In the genomic region with DNA sequence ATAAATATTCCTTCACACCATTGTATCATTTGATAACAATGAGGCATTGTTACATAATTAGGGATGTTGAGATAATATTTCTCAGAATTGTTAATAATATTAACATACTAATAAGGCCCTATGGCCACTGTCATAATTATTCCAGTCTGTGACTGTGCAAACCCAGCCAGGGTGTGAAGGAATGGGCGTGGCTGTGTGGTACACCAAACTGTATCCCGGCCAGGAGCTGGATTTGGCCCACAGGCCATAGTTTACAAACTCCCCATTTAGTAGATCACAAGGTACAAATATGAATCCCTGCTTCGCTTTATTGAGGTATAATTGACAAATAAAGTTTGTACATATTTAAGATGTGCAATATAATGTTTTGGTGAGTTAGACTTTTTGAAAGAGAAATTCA, we compare ENCODE assay signal across 30 cellular contexts.
"Had no signal": no experiment of that assay in that cellular context is flagged by ENCODE, and none has a peak within 500 bp of the region (broad histone marks: within the 10 kb centered on the region; RNA-seq: fewer than 3 reads in every experiment).

No MANE protein-coding gene starts in this region.

- H3K4me1 ChIP-seq: adrenal gland, body of pancreas, colonic mucosa, gastrocnemius medialis had no signal

- H3K36me3 Mint-ChIP-seq: activated CD4-positive, alpha-beta memory T cell treated with anti-CD3 and anti-CD28 coated beads for 36 hours; activated CD8-positive, alpha-beta memory T cell treated with anti-CD3 and anti-CD28 coated beads, Interleukin-2, amount 10 ng/mL, durations not matched to agents 7 days and 5 days; activated naive CD4-positive, alpha-beta T cell treated with anti-CD3 and anti-CD28 coated beads, Interleukin-2, amount 50 U/mL, for 24 hours; activated naive CD8-positive, alpha-beta T cell treated with anti-CD3 and anti-CD28 coated beads for 36 hours had no signal

- FAIRE-seq: endometrium had no signal

- H3K4me3 ChIP-seq: adrenal gland, body of pancreas, colonic mucosa, gastrocnemius medialis had no signal

- H3K27me3 ChIP-seq: adrenal gland, body of pancreas, colonic mucosa, gastrocnemius medialis had no signal

- H3K27me3 Mint-ChIP-seq: activated CD4-positive, alpha-beta memory T cell treated with anti-CD3 and anti-CD28 coated beads for 36 hours; activated CD4-positive, alpha-beta T cell treated with anti-CD3 and anti-CD28 coated beads for 36 hours; activated CD4-positive, alpha-beta T cell treated with anti-CD3 and anti-CD28 coated beads, Interleukin-2, amount 10 ng/mL, durations not matched to agents 24 days and 14 days; activated CD8-positive, alpha-beta memory T cell treated with anti-CD3 and anti-CD28 coated beads, Interleukin-2, amount 10 ng/mL, durations not matched to agents 7 days and 5 days; activated naive CD4-positive, alpha-beta T cell treated with anti-CD3 and anti-CD28 coated beads, Interleukin-2, amount 50 U/mL, for 24 hours; activated naive CD8-positive, alpha-beta T cell treated with anti-CD3 and anti-CD28 coated beads for 36 hours; activated naive CD8-positive, alpha-beta T cell treated with anti-CD3 and anti-CD28 coated beads, Interleukin-2, amount 50 U/mL, for 24 hours had no signal

- H3K9me3 Mint-ChIP-seq: activated CD4-positive, alpha-beta memory T cell treated with anti-CD3 and anti-CD28 coated beads for 36 hours; activated CD4-positive, alpha-beta T cell treated with anti-CD3 and anti-CD28 coated beads, Interleukin-2, amount 10 ng/mL, durations not matched to agents 24 days and 14 days; activated naive CD4-positive, alpha-beta T cell treated with anti-CD3 and anti-CD28 coated beads for 36 hours; activated naive CD4-positive, alpha-beta T cell treated with anti-CD3 and anti-CD28 coated beads, Interleukin-2, amount 50 U/mL, for 24 hours; activated naive CD8-positive, alpha-beta T cell treated with anti-CD3 and anti-CD28 coated beads for 36 hours; activated T-helper 1 cell treated with anti-CD3 and anti-CD28 coated beads, Interleukin-12 subunit alpha, Interleukin-12 subunit beta, Interleukin-2, Interleukin-4 antibody, amounts not matched to agents 30 ng/mL and 10 ng/mL and 1 ng/mL, durations not matched to agents 14 hours and 24 hours and 36 hours had no signal

- H3K9me3 ChIP-seq: adrenal gland, body of pancreas, colonic mucosa, gastrocnemius medialis had no signal

- H3K36me3 ChIP-seq: adrenal gland, colonic mucosa, gastrocnemius medialis had no signal

- ATAC-seq: activated CD4-positive, alpha-beta T cell treated with anti-CD3 and anti-CD28 coated beads for 36 hours; activated CD8-positive, alpha-beta memory T cell treated with anti-CD3 and anti-CD28 coated beads, Interleukin-2, amount 10 ng/mL, durations not matched to agents 7 days and 5 days; activated CD8-positive, alpha-beta T cell treated with anti-CD3 and anti-CD28 coated beads, Interleukin-2, amount 10 ng/mL, durations not matched to agents 7 days and 5 days; activated naive CD8-positive, alpha-beta T cell treated with anti-CD3 and anti-CD28 coated beads, Interleukin-2, amount 50 U/mL, for 24 hours; body of pancreas; esophagus mucosa; gastrocnemius medialis had no signal

- H3K4me3 Mint-ChIP-seq: activated CD4-positive, alpha-beta memory T cell treated with anti-CD3 and anti-CD28 coated beads for 36 hours; activated CD4-positive, alpha-beta T cell treated with anti-CD3 and anti-CD28 coated beads for 36 hours; activated CD4-positive, alpha-beta T cell treated with anti-CD3 and anti-CD28 coated beads, Interleukin-2, amount 10 ng/mL, durations not matched to agents 24 days and 14 days; activated CD8-positive, alpha-beta memory T cell treated with anti-CD3 and anti-CD28 coated beads, Interleukin-2, amount 10 ng/mL, durations not matched to agents 7 days and 5 days; activated CD8-positive, alpha-beta T cell treated with anti-CD3 and anti-CD28 coated beads, Interleukin-2, amount 10 ng/mL, durations not matched to agents 7 days and 5 days; activated naive CD4-positive, alpha-beta T cell treated with anti-CD3 and anti-CD28 coated beads for 36 hours; activated naive CD4-positive, alpha-beta T cell treated with anti-CD3 and anti-CD28 coated beads, Interleukin-2, amount 50 U/mL, for 24 hours; activated naive CD8-positive, alpha-beta T cell treated with anti-CD3 and anti-CD28 coated beads for 36 hours; activated naive CD8-positive, alpha-beta T cell treated with anti-CD3 and anti-CD28 coated beads, Interleukin-2, amount 50 U/mL, for 24 hours; activated T-helper 1 cell treated with anti-CD3 and anti-CD28 coated beads, Interleukin-12 subunit alpha, Interleukin-12 subunit beta, Interleukin-2, Interleukin-4 antibody, amounts not matched to agents 30 ng/mL and 10 ng/mL and 1 ng/mL, durations not matched to agents 14 hours and 24 hours and 36 hours had no signal

- H3K27ac ChIP-seq: adrenal gland, body of pancreas, colonic mucosa had no signal

- DNase-seq: activated CD4-positive, alpha-beta memory T cell treated with anti-CD3 and anti-CD28 coated beads for 36 hours; activated CD4-positive, alpha-beta T cell treated with anti-CD3 and anti-CD28 coated beads for 36 hours; activated CD4-positive, alpha-beta T cell treated with anti-CD3 and anti-CD28 coated beads, Interleukin-2, amount 10 ng/mL, durations not matched to agents 24 days and 14 days; activated CD4-positive, CD25-positive, alpha-beta regulatory T cell; activated CD4-positive, CD25-positive, alpha-beta regulatory T cell treated with anti-CD3 and anti-CD28 coated beads, Interleukin-2, amount 50 U/mL, for 72 hours; activated CD8-positive, alpha-beta memory T cell treated with anti-CD3 and anti-CD28 coated beads, Interleukin-2, amount 10 ng/mL, durations not matched to agents 7 days and 5 days; activated CD8-positive, alpha-beta memory T cell treated with anti-CD3 and anti-CD28 coated beads, Interleukin-2, amount 50 U/mL, for 4 hours; activated CD8-positive, alpha-beta T cell treated with anti-CD3 and anti-CD28 coated beads, Interleukin-2, amount 10 ng/mL, durations not matched to agents 7 days and 5 days; activated effector memory CD4-positive, alpha-beta T cell treated with anti-CD3 and anti-CD28 coated beads, Interleukin-2, amount 50 U/mL, for 16 hours; activated naive CD4-positive, alpha-beta T cell treated with anti-CD3 and anti-CD28 coated beads for 36 hours; activated naive CD8-positive, alpha-beta T cell treated with anti-CD3 and anti-CD28 coated beads for 36 hours; activated naive CD8-positive, alpha-beta T cell treated with anti-CD3 and anti-CD28 coated beads, Interleukin-2, amount 50 U/mL, for 24 hours; activated T-cell treated with anti-CD3 and anti-CD28 coated beads, Interleukin-2, amount 50 U/mL, for 1 hour; activated T-cell treated with anti-CD3 and anti-CD28 coated beads, Interleukin-2, amount 50 U/mL, for 48 hours; adrenal gland; amygdala; aorta; body of pancreas; central memory CD4-positive, alpha-beta T cell; cerebellar nuclear complex; colonic mucosa; effector CD8-positive, alpha-beta T cell; foreskin fibroblast; gastrocnemius medialis; T-helper 2 cell had no signal

- H3K4me1 Mint-ChIP-seq: activated CD4-positive, alpha-beta T cell treated with anti-CD3 and anti-CD28 coated beads for 36 hours; activated CD4-positive, alpha-beta T cell treated with anti-CD3 and anti-CD28 coated beads, Interleukin-2, amount 10 ng/mL, durations not matched to agents 24 days and 14 days; activated CD8-positive, alpha-beta memory T cell treated with anti-CD3 and anti-CD28 coated beads, Interleukin-2, amount 10 ng/mL, durations not matched to agents 7 days and 5 days; activated naive CD4-positive, alpha-beta T cell treated with anti-CD3 and anti-CD28 coated beads, Interleukin-2, amount 50 U/mL, for 24 hours; activated naive CD8-positive, alpha-beta T cell treated with anti-CD3 and anti-CD28 coated beads for 36 hours; activated naive CD8-positive, alpha-beta T cell treated with anti-CD3 and anti-CD28 coated beads, Interleukin-2, amount 50 U/mL, for 24 hours had no signal

- H3K27ac Mint-ChIP-seq: activated CD4-positive, alpha-beta memory T cell treated with anti-CD3 and anti-CD28 coated beads for 36 hours; activated CD4-positive, alpha-beta T cell treated with anti-CD3 and anti-CD28 coated beads for 36 hours; activated CD4-positive, alpha-beta T cell treated with anti-CD3 and anti-CD28 coated beads, Interleukin-2, amount 10 ng/mL, durations not matched to agents 24 days and 14 days; activated CD8-positive, alpha-beta memory T cell treated with anti-CD3 and anti-CD28 coated beads, Interleukin-2, amount 10 ng/mL, durations not matched to agents 7 days and 5 days; activated CD8-positive, alpha-beta T cell treated with anti-CD3 and anti-CD28 coated beads, Interleukin-2, amount 10 ng/mL, durations not matched to agents 7 days and 5 days; activated naive CD4-positive, alpha-beta T cell treated with anti-CD3 and anti-CD28 coated beads for 36 hours; activated naive CD4-positive, alpha-beta T cell treated with anti-CD3 and anti-CD28 coated beads, Interleukin-2, amount 50 U/mL, for 24 hours; activated naive CD8-positive, alpha-beta T cell treated with anti-CD3 and anti-CD28 coated beads for 36 hours; activated naive CD8-positive, alpha-beta T cell treated with anti-CD3 and anti-CD28 coated beads, Interleukin-2, amount 50 U/mL, for 24 hours; activated T-helper 1 cell treated with anti-CD3 and anti-CD28 coated beads, Interleukin-12 subunit alpha, Interleukin-12 subunit beta, Interleukin-2, Interleukin-4 antibody, amounts not matched to agents 30 ng/mL and 10 ng/mL and 1 ng/mL, durations not matched to agents 14 hours and 24 hours and 36 hours; activated T-helper 2 cell treated with anti-CD3 and anti-CD28 coated beads, Interferon-gamma antibody, Interleukin-2, Interleukin-4, amounts not matched to agents 10 μg/mL and 5 μg/mL and 100 μg/mL, durations not matched to agents 14 hours and 24 hours and 36 hours had no signal
